1 cellular context compared by ENCODE assay signal in the genomic region with DNA sequence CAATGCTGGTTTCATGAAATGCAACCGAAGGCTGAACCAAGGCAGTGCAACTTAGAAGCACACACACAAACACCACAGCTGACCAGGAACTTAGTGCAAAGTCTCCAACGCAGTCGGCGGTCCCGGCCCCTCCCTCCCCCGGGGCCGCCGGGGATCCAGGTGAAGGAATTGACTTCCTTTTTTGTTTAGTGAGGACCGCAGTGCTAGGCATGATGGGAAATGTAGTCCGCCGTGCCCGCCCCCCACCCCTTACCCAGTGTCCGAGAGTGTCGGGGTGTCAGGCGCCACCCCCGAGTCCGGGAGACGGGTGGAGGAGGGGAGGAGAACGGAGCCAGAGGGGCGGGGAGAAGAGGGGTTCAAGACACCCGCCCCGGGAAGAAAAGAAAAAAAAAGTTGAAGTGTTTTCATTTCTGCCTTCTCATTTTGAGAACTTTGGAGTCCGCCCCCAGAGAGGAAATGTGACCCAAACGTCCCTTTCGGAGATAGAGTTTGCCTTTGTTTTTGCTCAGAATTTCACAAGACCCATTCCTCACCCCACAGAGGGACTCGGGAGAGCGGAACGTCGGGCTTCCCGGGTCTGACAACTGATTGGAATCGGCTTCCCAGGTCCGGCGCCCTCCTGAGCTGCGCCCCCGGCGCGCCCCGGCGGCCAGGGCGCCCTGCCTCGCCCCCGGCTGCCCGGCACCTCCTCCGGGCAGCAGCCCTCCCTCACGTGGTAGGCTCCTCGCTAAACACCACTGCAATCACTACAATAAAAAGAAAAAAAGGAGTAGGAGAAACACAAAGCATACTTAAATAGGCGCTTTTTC.
TF ChIP-seq lines count a peak whose summit lies in the region.

No MANE protein-coding gene starts in this region.

TF ChIP-seq in HEK293, 187 proteins besides CTCF, POLR2A, EP300 and RAD21 (continued from another document):
- TF ChIP-seq, protein P1, sequence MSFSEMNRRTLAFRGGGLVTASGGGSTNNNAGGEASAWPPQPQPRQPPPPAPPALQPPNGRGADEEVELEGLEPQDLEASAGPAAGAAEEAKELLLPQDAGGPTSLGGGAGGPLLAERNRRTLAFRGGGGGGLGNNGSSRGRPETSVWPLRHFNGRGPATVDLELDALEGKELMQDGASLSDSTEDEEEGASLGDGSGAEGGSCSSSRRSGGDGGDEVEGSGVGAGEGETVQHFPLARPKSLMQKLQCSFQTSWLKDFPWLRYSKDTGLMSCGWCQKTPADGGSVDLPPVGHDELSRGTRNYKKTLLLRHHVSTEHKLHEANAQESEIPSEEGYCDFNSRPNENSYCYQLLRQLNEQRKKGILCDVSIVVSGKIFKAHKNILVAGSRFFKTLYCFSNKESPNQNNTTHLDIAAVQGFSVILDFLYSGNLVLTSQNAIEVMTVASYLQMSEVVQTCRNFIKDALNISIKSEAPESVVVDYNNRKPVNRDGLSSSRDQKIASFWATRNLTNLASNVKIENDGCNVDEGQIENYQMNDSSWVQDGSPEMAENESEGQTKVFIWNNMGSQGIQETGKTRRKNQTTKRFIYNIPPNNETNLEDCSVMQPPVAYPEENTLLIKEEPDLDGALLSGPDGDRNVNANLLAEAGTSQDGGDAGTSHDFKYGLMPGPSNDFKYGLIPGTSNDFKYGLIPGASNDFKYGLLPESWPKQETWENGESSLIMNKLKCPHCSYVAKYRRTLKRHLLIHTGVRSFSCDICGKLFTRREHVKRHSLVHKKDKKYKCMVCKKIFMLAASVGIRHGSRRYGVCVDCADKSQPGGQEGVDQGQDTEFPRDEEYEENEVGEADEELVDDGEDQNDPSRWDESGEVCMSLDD (tag by site-specific recombination; IDR thresholded peaks at IDR 0.05) = peak; percentile 98
- TF ChIP-seq ZFP3 (tag by site-specific recombination; IDR thresholded peaks at IDR 0.05; ENCODE audit: low read depth) (no peak), ZNF561 (tag by site-specific recombination; IDR thresholded peaks at IDR 0.05; ENCODE audit: borderline replicate concordance) (0 out of 2 replicates have a peak, but pooled peaks have one; percentile 36), BCL11A (tag by site-specific recombination; IDR thresholded peaks at IDR 0.05; ENCODE audit: low read depth) (peak; percentile 87; the same call in 1 of the 2 replicates), ZNF555 (tag by site-specific recombination; conservative IDR thresholded peaks at IDR 0.05) (no peak), OSR2 (tag by site-specific recombination; IDR thresholded peaks at IDR 0.05) (no peak), KLF8 (tag by site-specific recombination; IDR thresholded peaks at IDR 0.05) (peak; percentile 91), OVOL3 (tag by site-specific recombination; IDR thresholded peaks at IDR 0.05) (no peak), ZNF560 (tag by site-specific recombination; IDR thresholded peaks at IDR 0.05; ENCODE audit: borderline replicate concordance) (no peak), RBAK (tag by site-specific recombination; IDR thresholded peaks at IDR 0.05) (no peak), ZNF362 (tag by site-specific recombination; IDR thresholded peaks at IDR 0.05) (peak; percentile 79), ZNF529 (tag by site-specific recombination; IDR thresholded peaks at IDR 0.05; ENCODE audit: insufficient replicate concordance) (no peak), ZNF580 (tag by site-specific recombination; IDR thresholded peaks at IDR 0.05) (no peak), ZNF654 (tag by site-specific recombination; IDR thresholded peaks at IDR 0.05; ENCODE audit: low read depth) (no peak), HOXA7 (CRISPR knock-in tag; IDR thresholded peaks at IDR 0.05; ENCODE audit: borderline replicate concordance) (no peak), ZNF426 (tag by site-specific recombination; IDR thresholded peaks at IDR 0.05) (no peak), ZBTB7A (tag by site-specific recombination; IDR thresholded peaks at IDR 0.05; ENCODE audit: low read depth) (peak; percentile 95), SETDB1 (IDR thresholded peaks at IDR 0.05; ENCODE audit: insufficient read length, low read length) (no peak), ZFP37 (tag by site-specific recombination; IDR thresholded peaks at IDR 0.05) (no peak), GLI2 (tag by site-specific recombination; IDR thresholded peaks at IDR 0.05; ENCODE audit: borderline replicate concordance, low read depth) (no peak), ZNF214 (tag by site-specific recombination; IDR thresholded peaks at IDR 0.05; ENCODE audit: borderline replicate concordance) (no peak), ZNF600 (tag by site-specific recombination; IDR thresholded peaks at IDR 0.05) (no peak), ZNF398 (tag by site-specific recombination; IDR thresholded peaks at IDR 0.05) (peak; percentile 81), ZNF140 (tag by site-specific recombination; IDR thresholded peaks at IDR 0.05) (no peak), SP7 (tag by site-specific recombination; IDR thresholded peaks at IDR 0.05) (no peak; the same call in 1 of the 2 replicates), ZNF155 (tag by site-specific recombination; IDR thresholded peaks at IDR 0.05) (no peak), GLIS1 (tag by site-specific recombination; IDR thresholded peaks at IDR 0.05) (peak; percentile 76), ZBTB8A (tag by site-specific recombination; IDR thresholded peaks at IDR 0.05) (peak; percentile 81), ZNF610 (tag by site-specific recombination; IDR thresholded peaks at IDR 0.05; ENCODE audit: borderline replicate concordance) (no peak)
- TF ChIP-seq, protein P2, sequence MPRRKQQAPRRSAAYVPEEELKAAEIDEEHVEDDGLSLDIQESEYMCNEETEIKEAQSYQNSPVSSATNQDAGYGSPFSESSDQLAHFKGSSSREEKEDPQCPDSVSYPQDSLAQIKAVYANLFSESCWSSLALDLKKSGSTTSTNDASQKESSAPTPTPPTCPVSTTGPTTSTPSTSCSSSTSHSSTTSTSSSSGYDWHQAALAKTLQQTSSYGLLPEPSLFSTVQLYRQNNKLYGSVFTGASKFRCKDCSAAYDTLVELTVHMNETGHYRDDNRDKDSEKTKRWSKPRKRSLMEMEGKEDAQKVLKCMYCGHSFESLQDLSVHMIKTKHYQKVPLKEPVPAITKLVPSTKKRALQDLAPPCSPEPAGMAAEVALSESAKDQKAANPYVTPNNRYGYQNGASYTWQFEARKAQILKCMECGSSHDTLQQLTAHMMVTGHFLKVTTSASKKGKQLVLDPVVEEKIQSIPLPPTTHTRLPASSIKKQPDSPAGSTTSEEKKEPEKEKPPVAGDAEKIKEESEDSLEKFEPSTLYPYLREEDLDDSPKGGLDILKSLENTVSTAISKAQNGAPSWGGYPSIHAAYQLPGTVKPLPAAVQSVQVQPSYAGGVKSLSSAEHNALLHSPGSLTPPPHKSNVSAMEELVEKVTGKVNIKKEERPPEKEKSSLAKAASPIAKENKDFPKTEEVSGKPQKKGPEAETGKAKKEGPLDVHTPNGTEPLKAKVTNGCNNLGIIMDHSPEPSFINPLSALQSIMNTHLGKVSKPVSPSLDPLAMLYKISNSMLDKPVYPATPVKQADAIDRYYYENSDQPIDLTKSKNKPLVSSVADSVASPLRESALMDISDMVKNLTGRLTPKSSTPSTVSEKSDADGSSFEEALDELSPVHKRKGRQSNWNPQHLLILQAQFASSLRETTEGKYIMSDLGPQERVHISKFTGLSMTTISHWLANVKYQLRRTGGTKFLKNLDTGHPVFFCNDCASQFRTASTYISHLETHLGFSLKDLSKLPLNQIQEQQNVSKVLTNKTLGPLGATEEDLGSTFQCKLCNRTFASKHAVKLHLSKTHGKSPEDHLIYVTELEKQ (tag by site-specific recombination; IDR thresholded peaks at IDR 0.05; ENCODE audit: borderline replicate concordance) = no peak
- TF ChIP-seq, protein P3, sequence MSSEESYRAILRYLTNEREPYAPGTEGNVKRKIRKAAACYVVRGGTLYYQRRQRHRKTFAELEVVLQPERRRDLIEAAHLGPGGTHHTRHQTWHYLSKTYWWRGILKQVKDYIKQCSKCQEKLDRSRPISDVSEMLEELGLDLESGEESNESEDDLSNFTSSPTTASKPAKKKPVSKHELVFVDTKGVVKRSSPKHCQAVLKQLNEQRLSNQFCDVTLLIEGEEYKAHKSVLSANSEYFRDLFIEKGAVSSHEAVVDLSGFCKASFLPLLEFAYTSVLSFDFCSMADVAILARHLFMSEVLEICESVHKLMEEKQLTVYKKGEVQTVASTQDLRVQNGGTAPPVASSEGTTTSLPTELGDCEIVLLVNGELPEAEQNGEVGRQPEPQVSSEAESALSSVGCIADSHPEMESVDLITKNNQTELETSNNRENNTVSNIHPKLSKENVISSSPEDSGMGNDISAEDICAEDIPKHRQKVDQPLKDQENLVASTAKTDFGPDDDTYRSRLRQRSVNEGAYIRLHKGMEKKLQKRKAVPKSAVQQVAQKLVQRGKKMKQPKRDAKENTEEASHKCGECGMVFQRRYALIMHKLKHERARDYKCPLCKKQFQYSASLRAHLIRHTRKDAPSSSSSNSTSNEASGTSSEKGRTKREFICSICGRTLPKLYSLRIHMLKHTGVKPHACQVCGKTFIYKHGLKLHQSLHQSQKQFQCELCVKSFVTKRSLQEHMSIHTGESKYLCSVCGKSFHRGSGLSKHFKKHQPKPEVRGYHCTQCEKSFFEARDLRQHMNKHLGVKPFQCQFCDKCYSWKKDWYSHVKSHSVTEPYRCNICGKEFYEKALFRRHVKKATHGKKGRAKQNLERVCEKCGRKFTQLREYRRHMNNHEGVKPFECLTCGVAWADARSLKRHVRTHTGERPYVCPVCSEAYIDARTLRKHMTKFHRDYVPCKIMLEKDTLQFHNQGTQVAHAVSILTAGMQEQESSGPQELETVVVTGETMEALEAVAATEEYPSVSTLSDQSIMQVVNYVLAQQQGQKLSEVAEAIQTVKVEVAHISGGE (tag by site-specific recombination; conservative IDR thresholded peaks at IDR 0.05; ENCODE audit: low read depth) = peak; percentile 61
- TF ChIP-seq, protein P4, sequence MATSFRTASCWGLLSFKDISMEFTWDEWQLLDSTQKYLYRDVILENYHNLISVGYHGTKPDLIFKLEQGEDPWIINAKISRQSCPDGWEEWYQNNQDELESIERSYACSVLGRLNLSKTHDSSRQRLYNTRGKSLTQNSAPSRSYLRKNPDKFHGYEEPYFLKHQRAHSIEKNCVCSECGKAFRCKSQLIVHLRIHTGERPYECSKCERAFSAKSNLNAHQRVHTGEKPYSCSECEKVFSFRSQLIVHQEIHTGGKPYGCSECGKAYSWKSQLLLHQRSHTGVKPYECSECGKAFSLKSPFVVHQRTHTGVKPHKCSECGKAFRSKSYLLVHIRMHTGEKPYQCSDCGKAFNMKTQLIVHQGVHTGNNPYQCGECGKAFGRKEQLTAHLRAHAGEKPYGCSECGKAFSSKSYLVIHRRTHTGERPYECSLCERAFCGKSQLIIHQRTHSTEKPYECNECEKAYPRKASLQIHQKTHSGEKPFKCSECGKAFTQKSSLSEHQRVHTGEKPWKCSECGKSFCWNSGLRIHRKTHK (tag by site-specific recombination; IDR thresholded peaks at IDR 0.05) = no peak
- TF ChIP-seq, protein P5, sequence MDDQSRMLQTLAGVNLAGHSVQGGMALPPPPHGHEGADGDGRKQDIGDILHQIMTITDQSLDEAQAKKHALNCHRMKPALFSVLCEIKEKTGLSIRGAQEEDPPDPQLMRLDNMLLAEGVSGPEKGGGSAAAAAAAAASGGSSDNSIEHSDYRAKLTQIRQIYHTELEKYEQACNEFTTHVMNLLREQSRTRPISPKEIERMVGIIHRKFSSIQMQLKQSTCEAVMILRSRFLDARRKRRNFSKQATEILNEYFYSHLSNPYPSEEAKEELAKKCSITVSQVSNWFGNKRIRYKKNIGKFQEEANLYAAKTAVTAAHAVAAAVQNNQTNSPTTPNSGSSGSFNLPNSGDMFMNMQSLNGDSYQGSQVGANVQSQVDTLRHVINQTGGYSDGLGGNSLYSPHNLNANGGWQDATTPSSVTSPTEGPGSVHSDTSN (CRISPR knock-in tag; IDR thresholded peaks at IDR 0.05) = no peak
